In genomic region chr15:98959640-98960007, GRCh38 we compare ENCODE assay signal across 38 cellular contexts. TPM values are rescaled to one million over a fixed set of nuclear protein-coding genes. Genes with fewer than 3 reads are reported as not detected.
"Had no signal": no experiment of that assay in that cellular context is flagged by ENCODE, and none has a peak within 500 bp of the region (broad histone marks: within the 10 kb centered on the region; RNA-seq: fewer than 3 reads in every experiment).

No MANE protein-coding gene starts in this region.

- H3K27ac ChIP-seq: body of pancreas, breast epithelium, KMS-11, Peyer's patch, VCaP had no signal

- H3K9ac ChIP-seq: KMS-11 had no signal

- ATAC-seq: activated CD8-positive, alpha-beta memory T cell treated with anti-CD3 and anti-CD28 coated beads, Interleukin-2, amount 10 ng/mL, durations not matched to agents 7 days and 5 days; activated T-cell treated with anti-CD3 and anti-CD28 coated beads, Interleukin-2, amount 50 U/mL, for 72 hours; activated T-helper 17 cell treated with anti-CD3 and anti-CD28 coated beads, Interleukin-2, amount 50 U/mL, for 72 hours; body of pancreas; PC-3; Right ventricle myocardium inferior had no signal

- H3K4me3 ChIP-seq: body of pancreas, breast epithelium, MG63, Peyer's patch had no signal

- FAIRE-seq: astrocyte had no signal

- H3K4me1 ChIP-seq: body of pancreas, Peyer's patch had no signal

- H3K27me3 ChIP-seq: body of pancreas, breast epithelium, MG63, Peyer's patch had no signal

- H3K9me3 ChIP-seq: body of pancreas, Peyer's patch had no signal

- H3K4me2 ChIP-seq: KMS-11 had no signal

- DNase-seq: activated CD4-positive, alpha-beta memory T cell treated with anti-CD3 and anti-CD28 coated beads, Interleukin-2, amount 10 ng/mL, durations not matched to agents 7 days and 5 days; activated CD4-positive, alpha-beta T cell treated with anti-CD3 and anti-CD28 coated beads for 1 hour; activated CD4-positive, alpha-beta T cell treated with anti-CD3 and anti-CD28 coated beads for 48 hours; activated CD4-positive, CD25-positive, alpha-beta regulatory T cell; activated CD8-positive, alpha-beta memory T cell treated with anti-CD3 and anti-CD28 coated beads for 24 hours; activated CD8-positive, alpha-beta memory T cell treated with anti-CD3 and anti-CD28 coated beads, Interleukin-2, amount 10 ng/mL, durations not matched to agents 7 days and 5 days; activated CD8-positive, alpha-beta memory T cell treated with anti-CD3 and anti-CD28 coated beads, Interleukin-2, amount 50 U/mL, for 48 hours; activated effector memory CD4-positive, alpha-beta T cell treated with anti-CD3 and anti-CD28 coated beads, Interleukin-2, amount 50 U/mL, for 16 hours; activated naive CD4-positive, alpha-beta T cell treated with Interleukin-2 at 50 U/mL for 16 hours; activated naive CD8-positive, alpha-beta T cell treated with anti-CD3 and anti-CD28 coated beads, Interleukin-2, amount 10 ng/mL, durations not matched to agents 7 days and 5 days; activated T-cell treated with anti-CD3 and anti-CD28 coated beads, Interleukin-2, amount 50 U/mL, for 72 hours; amygdala; body of pancreas; MG63; NCI-H1048; NCI-H1105 treated with DMSO at 0.1 percent for 48 hours; NCI-H1436; NCI-H1694; NCI-H1930; NCI-H2081 treated with DMSO at 0.1 percent for 48 hours; NCI-H226; NCI-H446 treated with DMSO at 0.1 percent for 48 hours; NCI-H524; NCI-H69; PC-3; RPMI8226; SIG-M5; SW 1271; T-helper 1 cell; T-helper 2 cell; T-helper 9 cell had no signal

RNA-seq across cellular contexts. Expression of gene PGPEP1L, which starts 48.0 kb away (rescaled TPM):
- total RNA-seq: activated CD4-positive, alpha-beta memory T cell treated with anti-CD3 and anti-CD28 coated beads, Interleukin-2, amount 10 ng/mL, durations not matched to agents 7 days and 5 days; activated CD8-positive, alpha-beta memory T cell treated with anti-CD3 and anti-CD28 coated beads, Interleukin-2, amount 10 ng/mL, durations not matched to agents 7 days and 5 days; activated naive CD8-positive, alpha-beta T cell treated with anti-CD3 and anti-CD28 coated beads, Interleukin-2, amount 10 ng/mL, durations not matched to agents 7 days and 5 days; activated T-cell treated with anti-CD3 and anti-CD28 coated beads, Interleukin-2, amount 50 U/mL, for 72 hours; activated T-helper 17 cell treated with anti-CD3 and anti-CD28 coated beads, Interleukin-2, amount 50 U/mL, for 72 hours; astrocyte; body of pancreas; breast epithelium; PC-3; Peyer's patch had no signal
